8 cellular contexts compared by ENCODE assay signal in genomic region chr13:100674363-100674847, GRCh38. TPM values are rescaled to one million over a fixed set of nuclear protein-coding genes. Genes with fewer than 3 reads are reported as not detected.
DNase-seq lines count a peak whose midpoint lies in the region; ATAC-seq and TF ChIP-seq lines count a peak whose summit lies in the region.

TSS of gene TMTC4 (minus strand) at chr13:100674795. CDS start at chr13:100670362, 4,433 bp downstream.

- H3K4me3 Mint-ChIP-seq in central memory CD8-positive, alpha-beta T cell: peak within 1 kb of the TSS; percentile 96

- H3K27ac Mint-ChIP-seq in central memory CD8-positive, alpha-beta T cell (ENCODE audit: low read depth): peak within 1 kb of the TSS; percentile 91

- H3K4me1 ChIP-seq in mesodermal cell (ENCODE audit: control insufficient read depth, insufficient read depth, low read length, poor library complexity, severe bottlenecking) (peaks cover 4% of the 10 kb centered on the region), transverse colon (peaks cover 10 to 17% (median 11%) of the 10 kb centered on the region in 4 donors)

- intact Hi-C loops in transverse colon (cut with DNase I; ENCODE audit: low total_unique reads): no loop called here

- H3K36me3 Mint-ChIP-seq in central memory CD8-positive, alpha-beta T cell (ENCODE audit: insufficient read depth): peaks cover 19% of the 10 kb centered on the region

- WGBS in mesodermal cell (ENCODE audit: insufficient coverage in 2 of 2), 2 experiments: 0% methylated on average over 42 to 64 of the region's 72 CpGs
- 0% methylated on average over 18 of the region's 72 CpGs; no CpG with 5 or more reads in 1 of the 2 donors for whole genome bisulfite sequencing in transverse colon (ENCODE audit: low coverage in 1 of 2), 2 donors

- peak within 1 kb of the TSS; percentile 77 for H3K27ac ChIP-seq in mesodermal cell (ENCODE audit: low read depth, low read length, severe bottlenecking)
- peak within 1 kb of the TSS; percentile 92 to 97 (median 96) for H3K27ac ChIP-seq in transverse colon

- no peaks in the 10 kb centered on the region for H3K9me3 Mint-ChIP-seq in central memory CD8-positive, alpha-beta T cell

- in situ Hi-C loops in transverse colon (cut with MboI; ENCODE audit: low pct_ligation_motif_present in 1 of 4, low pct_unique_long_range_greater_than_20kb in 1 of 4, low sequenced_read_pairs in 3 of 4): no loop called here

- TF ChIP-seq POLR2A in transverse colon (IDR thresholded peaks at IDR 0.05): no peak

- TF ChIP-seq CTCF in transverse colon (IDR thresholded peaks at IDR 0.05): no peak

- no peak for TF ChIP-seq EP300 in transverse colon (IDR thresholded peaks at IDR 0.05; ENCODE audit: low read depth)

- H3K4me1 Mint-ChIP-seq in central memory CD8-positive, alpha-beta T cell: peaks cover 43% of the 10 kb centered on the region

- peak; percentile 29 for ATAC-seq in HG02623 (IDR thresholded peaks at IDR 0.05; ENCODE audit: unreplicated experiment)
- ATAC-seq in central memory CD8-positive, alpha-beta T cell (replicated peaks; ENCODE audit: extremely low read depth, poor library complexity, severe bottlenecking): peak; percentile 6

- peaks cover 13% of the 10 kb centered on the region for H3K36me3 ChIP-seq in mesodermal cell (ENCODE audit: control insufficient read depth, insufficient read depth, low read length)
- no peaks in the 10 kb centered on the region for H3K36me3 ChIP-seq in transverse colon

- peak; percentile 74 for DNase-seq in NCI-H748 (lab: John Stamatoyannopoulos, UW; ENCODE audit: unreplicated experiment)
- no peak for DNase-seq in NCI-H748 treated with DMSO at 0.1 percent for 48 hours (lab: John Stamatoyannopoulos, UW)
- peak; percentile 25 for DNase-seq in NCI-H526 treated with DMSO at 0.1 percent for 48 hours (lab: John Stamatoyannopoulos, UW)
- DNase-seq in central memory CD8-positive, alpha-beta T cell (ENCODE audit: low spot score in 2 of 2): no peak
- DNase-seq in transverse colon: peak; percentile 32
- DNase-seq in SW 1271 (lab: John Stamatoyannopoulos, UW): no peak

- H3K27me3 Mint-ChIP-seq in central memory CD8-positive, alpha-beta T cell: no peaks in the 10 kb centered on the region

- peaks cover 8% of the 10 kb centered on the region for H3K27me3 ChIP-seq in transverse colon

- H3K4me3 ChIP-seq in mesodermal cell (ENCODE audit: extremely low read depth, insufficient read depth, low read length, poor library complexity, severe bottlenecking) (peak within 1 kb of the TSS; percentile 58), transverse colon (peak within 1 kb of the TSS; percentile 86 to 99 (median 92))

- H3K9me3 ChIP-seq in mesodermal cell (ENCODE audit: control insufficient read depth, low read length): no peaks in the 10 kb centered on the region
- no peaks in the 10 kb centered on the region for H3K9me3 ChIP-seq in transverse colon

RNA-seq across cellular contexts. Expression of gene TMTC4, which starts in this region (rescaled TPM):
- 34.6 TPM for polyA plus RNA-seq in mesodermal cell (2013, experiment 1 of 2)
- 29.5 TPM for polyA plus RNA-seq in mesodermal cell (2013, experiment 2 of 2)
- 100 to 1,000 TPM in 1 of 4 donors, 10 to 100 TPM in 3; 19.5 to 136 (median 30.0) TPM for total RNA-seq in transverse colon

Comparison
In these comparisons a context has a peak if more than half of its experiments do, and no peak if none do; other contexts are left out.
1. DNase-seq: peak in NCI-H748 (single experiment), NCI-H526 treated with DMSO at 0.1 percent for 48 hours (single experiment) and transverse colon (single experiment); none in NCI-H748 treated with DMSO at 0.1 percent for 48 hours (single experiment), central memory CD8-positive, alpha-beta T cell (0 of 2) and SW 1271 (0 of 2).